ENCODE assay signal across 8 cellular contexts in genomic region chr9:134136117-134136996, GRCh38. TPM values are rescaled to one million over a fixed set of nuclear protein-coding genes. Genes with fewer than 3 reads are reported as not detected.
A peak's percentile ranks its signal among the peaks of the same experiment; 100 is the strongest.
DNase-seq lines count a peak whose midpoint lies in the region; ATAC-seq, FAIRE-seq and TF ChIP-seq lines count a peak whose summit lies in the region.

No MANE protein-coding gene starts in this region.

- H3K27me3 ChIP-seq in K562 (ENCODE audit: control insufficient read depth in 2 of 2, insufficient read depth in 2 of 2, low read length in 2 of 2), result no peaks in the 10 kb centered on the region; a peak in 2 of 5 replicates

- H3K4me3 ChIP-seq in NB4 (ENCODE audit: low read depth, low read length) (peak overlapping the region; percentile 83), K562 (peak overlapping the region; percentile 84)

- TF ChIP-seq CTCF in GM10266 (IDR thresholded peaks at IDR 0.05; ENCODE audit: control insufficient read depth, insufficient read depth, low read depth, missing control alignments), result no peak
- TF ChIP-seq CTCF in NB4 (IDR thresholded peaks at IDR 0.05; ENCODE audit: low read depth, low read length), result no peak
- no peak for TF ChIP-seq CTCF in K562 (IDR thresholded peaks at IDR 0.05 in 2 of 3, conservative IDR thresholded peaks at IDR 0.05 in 1 of 3; ENCODE audit: insufficient read depth in 2 of 3, low read depth in 1 of 3, low read length in 3 of 3)

- H4K20me1 ChIP-seq in K562 (replicated peaks; ENCODE audit: control insufficient read depth, insufficient read depth, low read length), result peaks cover 22% of the 10 kb centered on the region; the same call in 1 of the 2 replicates

- no peaks in the 10 kb centered on the region for H3K9me3 ChIP-seq in K562 (replicated peaks; ENCODE audit: control insufficient read depth, insufficient read depth, low read depth, low read length)

- FAIRE-seq in K562 (lab: Jason Lieb, UNC), result peak; percentile 35

- in situ Hi-C loops in K562 (cut with MboI), result no loop called here

- TF ChIP-seq RAD21 in K562 (CRISPR knock-in tag; conservative IDR thresholded peaks at IDR 0.05 in 1 of 2, IDR thresholded peaks at IDR 0.05 in 1 of 2), result no peak

- peak overlapping the region; percentile 97 for H3K27ac Mint-ChIP-seq in stimulated activated memory B cell treated with anti-CD40 and anti-IgM and Interleukin-4, amounts not matched to agents 10 μg/mL and 1 μg/mL and 100 μg/mL, for 72 hours

- H3K36me3 ChIP-seq in K562 (ENCODE audit: control insufficient read depth, insufficient read depth, low read length), result peaks cover 44% of the 10 kb centered on the region

- no peaks in the 10 kb centered on the region for H3K27me3 Mint-ChIP-seq in stimulated activated memory B cell treated with anti-CD40 and anti-IgM and Interleukin-4, amounts not matched to agents 10 μg/mL and 1 μg/mL and 100 μg/mL, for 72 hours

- no peaks in the 10 kb centered on the region for H3K9me1 ChIP-seq in K562 (ENCODE audit: control insufficient read depth, insufficient read depth, low read length)

- peaks cover 54% of the 10 kb centered on the region for H3K79me2 ChIP-seq in K562 (ENCODE audit: control insufficient read depth, insufficient read depth, low read length)

- POLR2A ChIA-PET in K562 (lab: Yijun Ruan, JAX), result interaction anchor here (0.5 to 0.9 kb wide), 8 partner anchors 10 to 979 kb away, joined by 3 to 5 read pairs (median 4); no protein-coding TSS in a partner anchor

- TF ChIP-seq POLR2A in NB4 (IDR thresholded peaks at IDR 0.05; ENCODE audit: extremely low read depth, insufficient read length) (no peak), K562 (conservative IDR thresholded peaks at IDR 0.05) (no peak)

- peak; percentile 3 for ATAC-seq in GM21737 (IDR thresholded peaks at IDR 0.05; ENCODE audit: unreplicated experiment)
- peak; percentile 15 for ATAC-seq in K562
- peak; percentile 55 for ATAC-seq in stimulated activated memory B cell treated with anti-CD40 and anti-IgM and Interleukin-4, amounts not matched to agents 10 μg/mL and 1 μg/mL and 100 μg/mL, for 72 hours

- peak overlapping the region; percentile 95 for H3K4me3 Mint-ChIP-seq in stimulated activated memory B cell treated with anti-CD40 and anti-IgM and Interleukin-4, amounts not matched to agents 10 μg/mL and 1 μg/mL and 100 μg/mL, for 72 hours

- H3K4me1 ChIP-seq in K562 (replicated peaks in 1 of 2; ENCODE audit: control insufficient read depth in 2 of 2, insufficient read depth in 2 of 2, low read length in 2 of 2), result peaks cover 6 to 64% of the 10 kb centered on the region in 2 experiments; a peak in 4 of 5 replicates

- H3K9me3 Mint-ChIP-seq in stimulated activated memory B cell treated with anti-CD40 and anti-IgM and Interleukin-4, amounts not matched to agents 10 μg/mL and 1 μg/mL and 100 μg/mL, for 72 hours, result no peaks in the 10 kb centered on the region

- peak overlapping the region; percentile 77 to 100 for H3K9ac ChIP-seq in K562 (ENCODE audit: insufficient read depth in 1 of 2, low read depth in 2 of 2, low read length in 2 of 2)

- WGBS in K562 (ENCODE audit: insufficient coverage, low coverage, missing lambda C conversion rate), result under 1% methylated on average over 24 of the region's 93 CpGs

- CTCF ChIA-PET in K562 (lab: Yijun Ruan, JAX; ENCODE audit: low intra/inter-chr PET ratio), result no interaction called here

- H3K27ac ChIP-seq in K562 (ENCODE audit: extremely low read depth, low read depth, low read length), result peak overlapping the region; percentile 71

- intact Hi-C loops in K562 (cut with micrococcal nuclease), result no loop called here

- peak; percentile 60 for DNase-seq in GM10266 (ENCODE audit: extremely low spot score)
- DNase-seq in NB4 (ENCODE audit: low read depth), result peak; percentile 41
- DNase-seq in K562 (ENCODE audit: extremely low read depth in 1 of 4, low spot score in 3 of 4), result peak; percentile 29 to 93 (median 79)
- peak; percentile 24 for DNase-seq in kidney tubule cell (ENCODE audit: low spot score)
- DNase-seq in MV-4-11 (lab: John Stamatoyannopoulos, UW), result no peak
- DNase-seq in NCI-H1092 treated with DMSO at 0.1 percent for 48 hours (lab: John Stamatoyannopoulos, UW), result no peak

- TF ChIP-seq EP300 in K562 (IDR thresholded peaks at IDR 0.05; ENCODE audit: low read length), result no peak

- H3K4me1 Mint-ChIP-seq in stimulated activated memory B cell treated with anti-CD40 and anti-IgM and Interleukin-4, amounts not matched to agents 10 μg/mL and 1 μg/mL and 100 μg/mL, for 72 hours, result peaks cover 53% of the 10 kb centered on the region

- BruUV-seq in K562 (replicated peaks; lab: Mats Ljungman, UMichigan), result no TSS peak

- H3K36me3 Mint-ChIP-seq in stimulated activated memory B cell treated with anti-CD40 and anti-IgM and Interleukin-4, amounts not matched to agents 10 μg/mL and 1 μg/mL and 100 μg/mL, for 72 hours, result peaks cover 30% of the 10 kb centered on the region

- no peak overlapping the region for H2AFZ ChIP-seq in K562 (ENCODE audit: low read depth, low read length)

- peak overlapping the region; percentile 87 for H3K4me2 ChIP-seq in K562 (ENCODE audit: insufficient read depth, low read length)

TF ChIP-seq in K562, 482 proteins besides CTCF, POLR2A, EP300 and RAD21 (continues in another document):
- TF ChIP-seq ETV1 (tag; conservative IDR thresholded peaks at IDR 0.05; ENCODE audit: low read depth), result no peak

RNA-seq across cellular contexts. Expression of gene WDR5, which starts 0.5 kb away (rescaled TPM):
- 30.3 and 49.8 TPM in 2 replicates for total RNA-seq in K562 (2011; cell fraction: chromatin; rRNA removed; ENCODE audit: low replicate concordance)
- total RNA-seq in K562 (2011; cell fraction: nucleolus; rRNA removed), result 28.3 and 32.7 TPM in 2 replicates
- 25.4 and 26.2 TPM in 2 replicates for total RNA-seq in K562 (2011; cell fraction: nucleoplasm; rRNA removed)
- total RNA-seq in K562 (2014; rRNA removed) (34.6 and 50.0 TPM in 2 replicates), K562 (2014; rRNA removed; fragmentation: Illumina TruSeq; extraction: Trizol) (33.4 and 37.0 TPM in 2 replicates), K562 (2015; rRNA removed; fragmentation: Illumina TruSeq; extraction: Trizol) (43.5 and 43.7 TPM in 2 replicates), K562 (2021) (55.8 and 56.8 TPM in 2 replicates)
- polyA plus RNA-seq in K562 (2011; rRNA removed) (33.8 and 38.6 TPM in 2 replicates), K562 (2014; fragmentation: Illumina TruSeq; extraction: Trizol) (56.3 and 59.8 TPM in 2 replicates), K562 (2014; fragmentation: Nextera tagmentation; extraction: Ambion mirVana) (1 to 10 TPM; 3.0 TPM), K562 (2014; rRNA removed) (42.1 and 49.3 TPM in 2 replicates)
- polyA plus RNA-seq in K562 (2011; cell fraction: cytosol; rRNA removed), result 39.4 and 44.2 TPM in 2 replicates
- polyA plus RNA-seq in K562 (2011; cell fraction: nucleus; rRNA removed), result 63.7 and 79.3 TPM in 2 replicates
- polyA plus RNA-seq in K562 (2012), result 34.4 and 45.7 TPM in 2 replicates
- 18.7 and 22.5 TPM in 2 replicates for polyA minus RNA-seq in K562 (2011; rRNA and poly(A)+ RNA removed)
- polyA minus RNA-seq in K562 (2011; cell fraction: cytosol; rRNA and poly(A)+ RNA removed), result 25.8 and 27.6 TPM in 2 replicates
- polyA minus RNA-seq in K562 (2011; cell fraction: nucleus; rRNA and poly(A)+ RNA removed), result 16.7 and 22.0 TPM in 2 replicates

RNA-seq across cellular contexts. Expression of gene RNU6ATAC, which starts 28.0 kb away (rescaled TPM):
- not detected in 2 replicates for total RNA-seq in K562 (2011; cell fraction: chromatin; rRNA removed; ENCODE audit: low replicate concordance)
- under 0.01 TPM in 2 replicates for total RNA-seq in K562 (2011; cell fraction: nucleolus; rRNA removed)
- under 0.01 TPM in 1 of 2 replicates, not detected in the other for total RNA-seq in K562 (2011; cell fraction: nucleoplasm; rRNA removed)
- not detected in 2 replicates for total RNA-seq in K562 (2014; rRNA removed)
- 3,061 and 4,723 TPM in 2 replicates for total RNA-seq in K562 (2014; rRNA removed; fragmentation: Illumina TruSeq; extraction: Trizol)
- total RNA-seq in K562 (2015; rRNA removed; fragmentation: Illumina TruSeq; extraction: Trizol), result 352 and 491 TPM in 2 replicates
- 143 and 200 TPM in 2 replicates for total RNA-seq in K562 (2021)
- not detected in 2 replicates for polyA plus RNA-seq in K562 (2011; rRNA removed)
- not detected in 2 replicates for polyA plus RNA-seq in K562 (2011; cell fraction: cytosol; rRNA removed)
- not detected in 2 replicates for polyA plus RNA-seq in K562 (2011; cell fraction: nucleus; rRNA removed)
- not detected in 2 replicates for polyA plus RNA-seq in K562 (2012)
- polyA plus RNA-seq in K562 (2014; fragmentation: Illumina TruSeq; extraction: Trizol), result not detected in 2 replicates
- polyA plus RNA-seq in K562 (2014; fragmentation: Nextera tagmentation; extraction: Ambion mirVana), result not detected
- not detected in 2 replicates for polyA plus RNA-seq in K562 (2014; rRNA removed)
- 1,988 and 3,166 TPM in 2 replicates for polyA minus RNA-seq in K562 (2011; rRNA and poly(A)+ RNA removed)
- polyA minus RNA-seq in K562 (2011; cell fraction: cytosol; rRNA and poly(A)+ RNA removed), result 917 and 3,812 TPM in 2 replicates
- polyA minus RNA-seq in K562 (2011; cell fraction: nucleus; rRNA and poly(A)+ RNA removed), result under 0.01 TPM in 2 replicates

Comparison
In these comparisons a context has a peak if more than half of its experiments do, and no peak if none do; other contexts are left out.
1. DNase-seq: peak in GM10266 (single experiment), NB4 (single experiment), K562 (4 of 4) and kidney tubule cell (single experiment); none in MV-4-11 (single experiment) and NCI-H1092 treated with DMSO at 0.1 percent for 48 hours (single experiment).
2. ATAC-seq: peak in every context shown above with its lines; median percentile 55 in stimulated activated memory B cell treated with anti-CD40 and anti-IgM and Interleukin-4, amounts not matched to agents 10 μg/mL and 1 μg/mL and 100 μg/mL, for 72 hours; 15 in K562; 3 in GM21737.